Comparison of ENCODE assay signal across 8 cellular contexts in genomic region chr6:25991785-25992412, GRCh38. TPM values are rescaled to one million over a fixed set of nuclear protein-coding genes. Genes with fewer than 3 reads are reported as not detected.
A peak's percentile ranks its signal among the peaks of the same experiment; 100 is the strongest.
DNase-seq lines count a peak whose midpoint lies in the region; ATAC-seq and TF ChIP-seq lines count a peak whose summit lies in the region.

No MANE protein-coding gene starts in this region.

- peak; percentile 44 for ATAC-seq in GM21423 (IDR thresholded peaks at IDR 0.05; ENCODE audit: unreplicated experiment)
- peak; percentile 50 for ATAC-seq in Panc1
- peak; percentile 64 for ATAC-seq in naive thymus-derived CD4-positive, alpha-beta T cell

- in situ Hi-C loops in Panc1 (cut with HindIII; ENCODE audit: low pct_unique_long_range_greater_than_20kb, low sequenced_read_pairs), result no loop called here

- BruUV-seq in Calu3 (replicated peaks; lab: Mats Ljungman, UMichigan) (no TSS peak), Panc1 (replicated peaks; lab: Mats Ljungman, UMichigan) (TSS peak; percentile 92)

- no peaks in the 10 kb centered on the region for H3K27me3 Mint-ChIP-seq in Calu3 (ENCODE audit: unreplicated experiment)
- H3K27me3 Mint-ChIP-seq in naive thymus-derived CD4-positive, alpha-beta T cell, result no peaks in the 10 kb centered on the region

- peak overlapping the region; percentile 96 for H3K27ac ChIP-seq in Panc1 (ENCODE audit: low read length)
- peak overlapping the region; percentile 73 for H3K27ac ChIP-seq in naive thymus-derived CD4-positive, alpha-beta T cell (ENCODE audit: low read depth, low read length)
- H3K27ac ChIP-seq in stomach, result peak overlapping the region; percentile 88 to 97 (median 94)

- peak overlapping the region; percentile 87 for H3K4me3 Mint-ChIP-seq in Calu3 (ENCODE audit: low read depth, unreplicated experiment)
- peak overlapping the region; percentile 91 to 98 (median 94) for H3K4me3 Mint-ChIP-seq in naive thymus-derived CD4-positive, alpha-beta T cell

- CTCF ChIA-PET in Calu3 (lab: Charles Lee) (interaction anchor here (0.6 to 2.8 kb wide), 7 partner anchors 10 to 820 kb away, joined by 3 to 24 read pairs (median 6); a partner anchor contains a TSS), Panc1 (lab: Charles Lee) (interaction anchor here (0.6 to 2.3 kb wide), 4 partner anchors 12 to 1736 kb away, joined by 3 to 12 read pairs (median 8); a partner anchor contains a TSS)
- CTCF ChIA-PET in naive thymus-derived CD4-positive, alpha-beta T cell (lab: Charles Lee), result interaction anchor here (0.5 to 4.7 kb wide), 15 partner anchors 11 to 1258 kb away, joined by 3 to 48 read pairs (median 7); partner anchors contain the start of gene TRIM38

- peaks cover 9% of the 10 kb centered on the region for H3K4me1 Mint-ChIP-seq in Calu3 (ENCODE audit: low read depth, unreplicated experiment)
- H3K4me1 Mint-ChIP-seq in naive thymus-derived CD4-positive, alpha-beta T cell, result peaks cover 0 to 40% (median 24%) of the 10 kb centered on the region in 7 donors

- DNase-seq in Calu3, result peak; percentile 56
- DNase-seq in HT1080 (ENCODE audit: low read depth), result peak; percentile 51
- peak; percentile 25 for DNase-seq in Panc1 (ENCODE audit: low read depth, low spot score)
- peak; percentile 11 for DNase-seq in activated T-helper 9 cell treated with anti-CD3 and anti-CD28 coated beads, Interleukin-2, amount 50 U/mL, for 16 hours (ENCODE audit: low read depth)
- peak; percentile 59 for DNase-seq in fibroblast of pulmonary artery (ENCODE audit: low read depth)
- DNase-seq in naive thymus-derived CD4-positive, alpha-beta T cell, result peak in 4 of 9 donors; percentile 30 to 51 (median 36)
- DNase-seq in stomach, result peak; percentile 70

- H3K9me3 ChIP-seq in Panc1 (ENCODE audit: control insufficient read depth, insufficient read depth, low read depth, low read length) (no peaks in the 10 kb centered on the region), stomach (no peaks in the 10 kb centered on the region)
- H3K9me3 ChIP-seq in naive thymus-derived CD4-positive, alpha-beta T cell (ENCODE audit: control insufficient read depth in 2 of 3, low read length in 3 of 3), result no peaks in the 10 kb centered on the region

- WGBS in stomach, 5 donors, result 1 to 5% (median 3%) methylated on average over 13 to 30 of the region's 30 CpGs

- POLR2A ChIA-PET in Panc1 (lab: Charles Lee), result interaction anchor here (0.6 to 1.2 kb wide), 3 partner anchors 23 to 737 kb away, joined by 8 to 12 read pairs (median 10); partner anchors contain the start of gene CARMIL1
- POLR2A ChIA-PET in naive thymus-derived CD4-positive, alpha-beta T cell (lab: Charles Lee), result interaction anchor here (0.6 to 4.5 kb wide), 22 partner anchors 9 to 1903 kb away, joined by 3 to 65 read pairs (median 4); partner anchors contain the start of gene TRIM38

- H3K27me3 ChIP-seq in Panc1 (ENCODE audit: control insufficient read depth, insufficient read depth, low read length) (no peaks in the 10 kb centered on the region), stomach (no peaks in the 10 kb centered on the region)
- H3K27me3 ChIP-seq in naive thymus-derived CD4-positive, alpha-beta T cell (ENCODE audit: control insufficient read depth in 2 of 2, insufficient read depth in 2 of 2, low read length in 2 of 2), result no peaks in the 10 kb centered on the region

- H3K9me3 Mint-ChIP-seq in Calu3 (ENCODE audit: low read depth, unreplicated experiment), result no peaks in the 10 kb centered on the region
- no peaks in the 10 kb centered on the region for H3K9me3 Mint-ChIP-seq in naive thymus-derived CD4-positive, alpha-beta T cell

- TF ChIP-seq POLR2A in stomach (IDR thresholded peaks at IDR 0.05), result no peak

- peaks cover 44% of the 10 kb centered on the region for H3K36me3 Mint-ChIP-seq in Calu3 (ENCODE audit: insufficient read depth, unreplicated experiment)
- peaks cover 3 to 11% (median 8%) of the 10 kb centered on the region in 5 donors for H3K36me3 Mint-ChIP-seq in naive thymus-derived CD4-positive, alpha-beta T cell

- H3K27ac Mint-ChIP-seq in Calu3 (ENCODE audit: unreplicated experiment), result peak overlapping the region; percentile 82
- peak overlapping the region; percentile 86 to 95 (median 93) for H3K27ac Mint-ChIP-seq in naive thymus-derived CD4-positive, alpha-beta T cell

- H3K4me3 ChIP-seq in Panc1 (ENCODE audit: low read depth in 2 of 2, low read length in 2 of 2) (peak overlapping the region; percentile 60 to 82), fibroblast of pulmonary artery (replicated peaks; ENCODE audit: low read depth, low read length) (peak overlapping the region; percentile 61), stomach (peak overlapping the region; percentile 46 to 60 (median 60))
- peak overlapping the region; percentile 79 for H3K4me3 ChIP-seq in naive thymus-derived CD4-positive, alpha-beta T cell (ENCODE audit: low read length)

- no peak for TF ChIP-seq CTCF in Calu3 (IDR thresholded peaks at IDR 0.05; ENCODE audit: unreplicated experiment)
- TF ChIP-seq CTCF in Panc1 (IDR thresholded peaks at IDR 0.05), result no peak
- TF ChIP-seq CTCF in fibroblast of pulmonary artery (IDR thresholded peaks at IDR 0.05; ENCODE audit: low read length, missing control alignments), result no peak
- no peak for TF ChIP-seq CTCF in stomach (IDR thresholded peaks at IDR 0.05)

- no peak for TF ChIP-seq EP300 in stomach (IDR thresholded peaks at IDR 0.05)

- H3K36me3 ChIP-seq in Panc1 (ENCODE audit: control insufficient read depth, insufficient read depth, low read length) (no peaks in the 10 kb centered on the region), stomach (peaks cover 0 to 14% (median 8%) of the 10 kb centered on the region in 4 donors)
- H3K36me3 ChIP-seq in naive thymus-derived CD4-positive, alpha-beta T cell (ENCODE audit: control insufficient read depth in 2 of 3, insufficient read depth in 3 of 3, low read length in 3 of 3), result peaks cover 0 to 7% (median 0%) of the 10 kb centered on the region in 3 experiments

- intact Hi-C loops in Calu3 (cut with micrococcal nuclease; ENCODE audit: unreplicated experiment) (no loop called here), Panc1 (cut with micrococcal nuclease; ENCODE audit: unreplicated experiment) (no loop called here), stomach (cut with DNase I; ENCODE audit: low total_unique reads) (no loop called here)
- intact Hi-C loops in naive thymus-derived CD4-positive, alpha-beta T cell (cut with micrococcal nuclease), result loop anchor here (1.0 to 10.0 kb wide), 8 partner anchors 28 to 377 kb away; partner anchors contain the start of gene TRIM38 (in 2 of the 2)

- H3K4me1 ChIP-seq in Panc1 (ENCODE audit: control insufficient read depth, insufficient read depth, low read length) (peaks cover 12% of the 10 kb centered on the region), stomach (peaks cover 8 to 33% (median 16%) of the 10 kb centered on the region in 4 donors)
- no peaks in the 10 kb centered on the region for H3K4me1 ChIP-seq in naive thymus-derived CD4-positive, alpha-beta T cell (ENCODE audit: control insufficient read depth in 2 of 2, insufficient read depth in 2 of 2, low read length in 2 of 2)

RNA-seq across cellular contexts. Expression of gene TRIM38, which starts 29.3 kb away (rescaled TPM):
- total RNA-seq in Calu3 (2022) (20.6 and 26.1 TPM in 2 replicates), Panc1 (2021; ENCODE audit: unreplicated experiment) (4.4 TPM), stomach (10 to 100 TPM in 2 of 5 donors, 1 to 10 TPM in 3; 4.1 to 11.3 (median 7.8) TPM)
- total RNA-seq in HT1080 (2014; rRNA removed; shearing (Covaris generic)), result 3.8 and 4.3 TPM in 2 replicates
- polyA plus RNA-seq in HT1080 (2015; cell fraction: cytosol; rRNA removed), result 5.0 and 5.3 TPM in 2 replicates
- polyA plus RNA-seq in HT1080 (2015; cell fraction: nucleus; rRNA removed), result 12.6 and 13.7 TPM in 2 replicates
- polyA plus RNA-seq in Panc1 (2012; ENCODE audit: insufficient read length), result 1.9 TPM
- total RNA-seq in naive thymus-derived CD4-positive, alpha-beta T cell, result 10 to 100 TPM; 17.4 to 32.8 (median 29.9) TPM
- 1 to 10 TPM; 4.4 to 9.5 TPM for polyA plus RNA-seq in naive thymus-derived CD4-positive, alpha-beta T cell
- polyA plus RNA-seq in stomach, result 1 to 10 TPM; 3.7 to 4.4 (median 4.1) TPM

Comparison
In these comparisons a context has a peak if more than half of its experiments do, and no peak if none do; other contexts are left out.
1. intact Hi-C loops: an anchor here in naive thymus-derived CD4-positive, alpha-beta T cell (1.0 to 10.0 kb wide); none called in Calu3, Panc1 and stomach.